Comparison of ENCODE assay signal across 16 cellular contexts in the genomic region with DNA sequence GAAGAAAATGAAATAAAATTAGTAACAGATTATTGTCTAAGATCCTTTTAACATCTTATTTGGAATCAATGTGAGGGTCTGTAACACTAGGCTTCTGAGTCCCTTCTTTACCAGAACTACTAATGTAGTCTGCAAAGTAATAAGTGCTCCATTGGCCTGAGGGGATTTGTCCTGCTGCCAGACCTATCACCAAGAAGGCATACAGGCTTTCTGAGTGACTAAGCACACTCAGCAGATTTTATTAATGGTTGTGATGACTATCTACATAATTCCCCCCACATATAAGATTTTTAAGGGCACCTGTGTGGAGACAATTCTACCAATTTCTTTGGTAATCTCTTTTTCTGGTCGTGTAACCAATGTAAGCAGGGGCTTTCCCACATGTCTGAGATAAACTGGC.
"Had no signal": no experiment of that assay in that cellular context is flagged by ENCODE, and none has a peak within 500 bp of the region (broad histone marks: within the 10 kb centered on the region; RNA-seq: fewer than 3 reads in every experiment).

No MANE protein-coding gene starts in this region.

- ATAC-seq: activated CD8-positive, alpha-beta T cell treated with anti-CD3 and anti-CD28 coated beads for 36 hours; gastroesophageal sphincter; lower lobe of right lung had no signal

- DNase-seq: activated CD4-positive, alpha-beta T cell treated with anti-CD3 and anti-CD28 coated beads for 4 hours; activated CD8-positive, alpha-beta memory T cell treated with anti-CD3 and anti-CD28 coated beads, Interleukin-2, amount 50 U/mL, for 48 hours; activated CD8-positive, alpha-beta T cell treated with anti-CD3 and anti-CD28 coated beads for 36 hours; activated naive CD4-positive, alpha-beta T cell; aorta; lower lobe of right lung; midbrain; T-helper 9 cell; tibial artery; WERI-Rb-1 had no signal

- H3K4me3 Mint-ChIP-seq: activated CD8-positive, alpha-beta T cell treated with anti-CD3 and anti-CD28 coated beads for 36 hours; activated T-helper 1 cell treated with anti-CD3 and anti-CD28 coated beads, Interleukin-12 subunit alpha, Interleukin-12 subunit beta, Interleukin-2, Interleukin-4 antibody, amounts not matched to agents 30 ng/mL and 10 ng/mL and 1 ng/mL, durations not matched to agents 14 hours and 24 hours and 36 hours had no signal

- H3K27me3 ChIP-seq: gastroesophageal sphincter, hepatocyte, tibial artery, vagina had no signal

- H3K27me3 Mint-ChIP-seq: activated CD8-positive, alpha-beta T cell treated with anti-CD3 and anti-CD28 coated beads for 36 hours had no signal

- H3K27ac Mint-ChIP-seq: activated CD8-positive, alpha-beta T cell treated with anti-CD3 and anti-CD28 coated beads for 36 hours; activated T-helper 1 cell treated with anti-CD3 and anti-CD28 coated beads, Interleukin-12 subunit alpha, Interleukin-12 subunit beta, Interleukin-2, Interleukin-4 antibody, amounts not matched to agents 30 ng/mL and 10 ng/mL and 1 ng/mL, durations not matched to agents 14 hours and 24 hours and 36 hours had no signal

- H3K36me3 ChIP-seq: gastroesophageal sphincter, lower lobe of right lung, tibial artery, vagina, WERI-Rb-1 had no signal

- H3K9me3 ChIP-seq: gastroesophageal sphincter, lower lobe of right lung, tibial artery, vagina had no signal

- H3K4me3 ChIP-seq: gastroesophageal sphincter, hepatocyte, lower lobe of right lung, skin epidermis, tibial artery, vagina had no signal

- H3K4me1 ChIP-seq: lower lobe of right lung, parathyroid adenoma had no signal

- H3K9me3 Mint-ChIP-seq: activated CD8-positive, alpha-beta T cell treated with anti-CD3 and anti-CD28 coated beads for 36 hours; activated T-helper 1 cell treated with anti-CD3 and anti-CD28 coated beads, Interleukin-12 subunit alpha, Interleukin-12 subunit beta, Interleukin-2, Interleukin-4 antibody, amounts not matched to agents 30 ng/mL and 10 ng/mL and 1 ng/mL, durations not matched to agents 14 hours and 24 hours and 36 hours had no signal

- H3K27ac ChIP-seq: gastroesophageal sphincter, hepatocyte, lower lobe of right lung, parathyroid adenoma, skin epidermis, tibial artery, vagina, WERI-Rb-1 had no signal
